ENCODE assay signal across 25 cellular contexts in genomic region chr19:38743394-38744297, GRCh38. TPM values are rescaled to one million over a fixed set of nuclear protein-coding genes. Genes with fewer than 3 reads are reported as not detected.
DNase-seq lines count a peak whose midpoint lies in the region; ATAC-seq, FAIRE-seq and TF ChIP-seq lines count a peak whose summit lies in the region.
"Had no signal": no experiment of that assay in that cellular context is flagged by ENCODE, and none has a peak within 500 bp of the region (broad histone marks: within the 10 kb centered on the region; RNA-seq: fewer than 3 reads in every experiment).

No MANE protein-coding gene starts in this region.

- POLR2A ChIA-PET in A549 (lab: Yijun Ruan, JAX) (interaction anchor here (1.4 kb wide), 1 partner anchor 88 kb away, joined by 3 read pairs; the partner anchor contains the start of gene ECH1), HepG2 (lab: Yijun Ruan, JAX) (interaction anchor here (0.7 to 1.0 kb wide), 2 partner anchors 78 to 187 kb away, joined by 3 read pairs; partner anchors contain the start of genes MRPS12 and SARS2)

- H3K79me2 ChIP-seq in HepG2 (ENCODE audit: insufficient read depth, low read length) = no peaks in the 10 kb centered on the region
- H3K79me2 ChIP-seq: parathyroid adenoma had no signal

- H3K4me1 ChIP-seq in A549 (peaks cover 4% of the 10 kb centered on the region; the same call in 1 of the 3 replicates), NT2/D1 (ENCODE audit: insufficient read depth, insufficient read length) (no peaks in the 10 kb centered on the region), HepG2 (ENCODE audit: insufficient read depth, low read length) (peaks cover 31% of the 10 kb centered on the region)
- H3K4me1 ChIP-seq: left lung, parathyroid adenoma, SJSA1 had no signal

- no TSS peak for BruUV-seq in HepG2 (replicated peaks; lab: Mats Ljungman, UMichigan)

- TF ChIP-seq RAD21 in A549 (conservative IDR thresholded peaks at IDR 0.05 in 1 of 2, IDR thresholded peaks at IDR 0.05 in 1 of 2) = no peak
- TF ChIP-seq RAD21 in HepG2 (CRISPR knock-in tag; IDR thresholded peaks at IDR 0.05) = no peak

- peaks cover 6% of the 10 kb centered on the region for H3K27me3 ChIP-seq in NT2/D1 (ENCODE audit: insufficient read depth, insufficient read length)
- no peaks in the 10 kb centered on the region for H3K27me3 ChIP-seq in HepG2 (ENCODE audit: control insufficient read depth in 1 of 2, insufficient read depth in 2 of 2, low read length in 2 of 2)
- H3K27me3 ChIP-seq: cardiac muscle cell, left lung, SJSA1 had no signal

- H2AFZ ChIP-seq in HepG2 (ENCODE audit: low read length) = no peak overlapping the region
- H2AFZ ChIP-seq: parathyroid adenoma had no signal

- TF ChIP-seq POLR2A in A549 (IDR thresholded peaks at IDR 0.05; ENCODE audit: low read length) = no peak; the same call in 1 of the 2 replicates
- no peak for TF ChIP-seq POLR2A in HepG2 (IDR thresholded peaks at IDR 0.05; ENCODE audit: insufficient read depth in 1 of 2, low read depth in 2 of 2, low read length in 2 of 2)

- H3K9ac ChIP-seq in NT2/D1 (ENCODE audit: insufficient read length, low read depth) (peak overlapping the region; percentile 32), HepG2 (ENCODE audit: insufficient read depth, low read depth, low read length) (peak overlapping the region; percentile 39; the same call in 1 of the 2 replicates)
- H3K9ac ChIP-seq: parathyroid adenoma had no signal

- WGBS in A549 (ENCODE audit: missing lambda C conversion rate) = 91% methylated on average over 18 of the region's 20 CpGs
- 68% methylated on average over 11 of the region's 20 CpGs for WGBS in HepG2 (ENCODE audit: low lambda C conversion rate)

- in situ Hi-C loops in HepG2 (cut with HindIII; ENCODE audit: extremely low pct_ligation_motif_present, low pct_unique_long_range_greater_than_20kb) = loop anchor here (5.0 to 25.0 kb wide), 2 partner anchors 89 to 169 kb away; partner anchors contain the start of genes CCER2 and ECH1

- CTCF ChIA-PET in A549 (lab: Yijun Ruan, JAX) = interaction anchor here (0.6 to 2.1 kb wide), 13 partner anchors 10 to 229 kb away, joined by 3 to 9 read pairs (median 3); partner anchors contain the start of genes ECH1, MRPS12 and SARS2
- CTCF ChIA-PET in HepG2 (lab: Yijun Ruan, JAX; ENCODE audit: low intra/inter-chr PET ratio, low total read pairs) = no interaction called here

- H3K9me3 ChIP-seq in A549 = no peaks in the 10 kb centered on the region
- no peaks in the 10 kb centered on the region for H3K9me3 ChIP-seq in NT2/D1 (ENCODE audit: insufficient read depth, low read length)
- H3K9me3 ChIP-seq in HepG2 (ENCODE audit: low read length) = no peaks in the 10 kb centered on the region
- H3K9me3 ChIP-seq: left lung, SJSA1 had no signal

- H4K20me1 ChIP-seq in HepG2 (ENCODE audit: insufficient read depth, low read length) = no peaks in the 10 kb centered on the region

- intact Hi-C loops in HepG2 (cut with micrococcal nuclease; ENCODE audit: unreplicated experiment) = no loop called here

- ATAC-seq in A549 (peak; percentile 1 to 14; a peak in 2 of 6 replicates), HepG2 (no peak; the same call in 1 of the 3 replicates)
- ATAC-seq: activated T-cell treated with anti-CD3 and anti-CD28 coated beads, Interleukin-2, amount 50 U/mL, for 72 hours; left lung; natural killer cell treated with Interleukin-12 subunit alpha and Interleukin-12 subunit beta and Interleukin-15 and Interleukin-18, amount 100 ng/mL, for 72 hours; T-helper 17 cell had no signal

- TF ChIP-seq CTCF in A549 (IDR thresholded peaks at IDR 0.05) (no peak), HepG2 (CRISPR knock-in tag; IDR thresholded peaks at IDR 0.05) (no peak)

- DNase-seq in A549 (ENCODE audit: low read depth in 1 of 2, low spot score in 1 of 2) (no peak), NT2/D1 (ENCODE audit: low read depth, low spot score) (no peak), HepG2 (ENCODE audit: low spot score) (no peak), inferior parietal cortex (ENCODE audit: extremely low spot score) (no peak), RCC 7860 (ENCODE audit: low spot score) (no peak), putamen (ENCODE audit: low spot score) (no peak)
- DNase-seq: activated CD4-positive, alpha-beta T cell treated with anti-CD3 and anti-CD28 coated beads, Interleukin-2, amount 10 ng/mL, durations not matched to agents 24 days and 14 days; activated naive CD4-positive, alpha-beta T cell treated with anti-CD3 and anti-CD28 coated beads, Interleukin-2, amount 10 ng/mL, durations not matched to agents 7 days and 5 days; activated T-cell treated with anti-CD3 and anti-CD28 coated beads, Interleukin-2, amount 50 U/mL, for 72 hours; amygdala; C1 segment of cervical spinal cord; left lung; NCI-H1436; NCI-H510A; stimulated activated CD4-positive, alpha-beta T cell treated with anti-CD3 and anti-CD28 coated beads, Interleukin-1b, Interleukin-23, amount 100 ng/mL, for 48 hours; T-helper 17 cell had no signal

- H3K27ac ChIP-seq in A549 = peak overlapping the region in 1 of 2 experiments; percentile 45; a peak in 3 of 6 replicates
- no peak overlapping the region for H3K27ac ChIP-seq in HepG2 (ENCODE audit: extremely low read length, insufficient read depth, low read length)
- H3K27ac ChIP-seq: cardiac muscle cell, HL-60, left lung, parathyroid adenoma, SJSA1 had no signal

- H3K4me2 ChIP-seq in A549 (no peak overlapping the region), HepG2 (ENCODE audit: low read depth, low read length) (peak overlapping the region; percentile 15; the same call in 1 of the 2 replicates)

- no peak for TF ChIP-seq EP300 in A549 (IDR thresholded peaks at IDR 0.05)
- no peak for TF ChIP-seq EP300 in HepG2 (IDR thresholded peaks at IDR 0.05; ENCODE audit: low read depth in 2 of 2, low read length in 2 of 2)
- no peak for TF ChIP-seq EP300 in HepG2 (CRISPR knock-in tag; IDR thresholded peaks at IDR 0.05; ENCODE audit: borderline replicate concordance)

- H3K4me3 ChIP-seq in A549 = no peak overlapping the region
- no peak overlapping the region for H3K4me3 ChIP-seq in NT2/D1 (ENCODE audit: insufficient read length, low read depth)
- no peak overlapping the region; a peak in 1 of 6 replicates for H3K4me3 ChIP-seq in HepG2 (replicated peaks in 1 of 3; ENCODE audit: insufficient read depth in 1 of 3, low read depth in 2 of 3, low read length in 3 of 3)
- H3K4me3 ChIP-seq: cardiac muscle cell, left lung, SJSA1 had no signal

- FAIRE-seq in A549 (lab: Jason Lieb, UNC) (no peak), HepG2 (lab: Jason Lieb, UNC) (no peak), RCC 7860 (lab: Jason Lieb, UNC) (no peak)
- FAIRE-seq: H54 had no signal

- no peaks in the 10 kb centered on the region for H3K36me3 ChIP-seq in NT2/D1 (ENCODE audit: insufficient read depth, insufficient read length, low read length)
- H3K36me3 ChIP-seq in HepG2 (replicated peaks in 1 of 2; ENCODE audit: control insufficient read depth in 1 of 2, insufficient read depth in 2 of 2, low read length in 2 of 2) = no peaks in the 10 kb centered on the region
- H3K36me3 ChIP-seq: cardiac muscle cell, left lung, SJSA1 had no signal

RNA-seq across cellular contexts. Expression of gene CAPN12, which starts 0.6 kb away (rescaled TPM):
- polyA plus RNA-seq in A549 (2011; rRNA removed) = 10.0 and 12.3 TPM in 2 replicates
- polyA plus RNA-seq in A549 (2012; cell fraction: cytosol; rRNA removed) = 10.0 and 10.2 TPM in 2 replicates
- 33.2 and 34.8 TPM in 2 replicates for polyA plus RNA-seq in A549 (2012; cell fraction: nucleus; rRNA removed)
- 8.6 to 11.7 TPM (median 11.0 TPM) in 3 replicates for polyA plus RNA-seq in A549 (2017; fragmentation: RNase III; extraction: RNeasy Plus Mini Kit Qiagen cat#74134 plus additional on column Dnase treatment)
- polyA minus RNA-seq in A549 (2011; rRNA and poly(A)+ RNA removed) = 3.2 and 7.1 TPM in 2 replicates
- 0.62 and 1.6 TPM in 2 replicates for total RNA-seq in HepG2 (2016; rRNA removed; fragmentation: Illumina TruSeq; extraction: Trizol)
- total RNA-seq in HepG2 (2016; cell fraction: cytosol; rRNA removed; fragmentation: Illumina TruSeq; extraction: Trizol; ENCODE audit: low read depth) = 1.0 and 1.2 TPM in 2 replicates
- 0.30 and 1.3 TPM in 2 replicates for total RNA-seq in HepG2 (2016; cell fraction: insoluble cytoplasmic fraction; rRNA removed; fragmentation: Illumina TruSeq; extraction: Trizol)
- 0.49 and 0.59 TPM in 2 replicates for total RNA-seq in HepG2 (2016; cell fraction: membrane; rRNA removed; fragmentation: Illumina TruSeq; extraction: Trizol)
- total RNA-seq in HepG2 (2016; cell fraction: nucleus; rRNA removed; fragmentation: Illumina TruSeq; extraction: Trizol) = 2.3 and 2.9 TPM in 2 replicates
- 13.6 and 20.4 TPM in 2 replicates for polyA plus RNA-seq in HepG2 (2011; rRNA removed)
- polyA plus RNA-seq in HepG2 (2011; cell fraction: cytosol; rRNA removed) = 3.4 and 3.8 TPM in 2 replicates
- polyA plus RNA-seq in HepG2 (2011; cell fraction: nucleus; rRNA removed) = 230 and 249 TPM in 2 replicates
- 8.4 and 11.4 TPM in 2 replicates for polyA plus RNA-seq in HepG2 (2012)
- polyA plus RNA-seq in HepG2 (2016; cell fraction: cytosol; fragmentation: Illumina TruSeq; extraction: Trizol; ENCODE audit: low read depth) = 0.35 and 0.73 TPM in 2 replicates
- polyA plus RNA-seq in HepG2 (2016; cell fraction: insoluble cytoplasmic fraction; fragmentation: Illumina TruSeq; extraction: Trizol; ENCODE audit: low read depth) = 0.66 and 0.96 TPM in 2 replicates
- polyA plus RNA-seq in HepG2 (2016; cell fraction: membrane; fragmentation: Illumina TruSeq; extraction: Trizol; ENCODE audit: low read depth) = 0.66 and 0.81 TPM in 2 replicates
- 16.2 and 18.9 TPM in 2 replicates for polyA plus RNA-seq in HepG2 (2016; cell fraction: nucleus; fragmentation: Illumina TruSeq; extraction: Trizol; ENCODE audit: insufficient read depth, low read depth)
- polyA minus RNA-seq in HepG2 (2011; rRNA and poly(A)+ RNA removed; ENCODE audit: low replicate concordance) = 4.4 TPM in 1 of 2 replicates, not detected in the other
- 0.69 and 2.0 TPM in 2 replicates for polyA minus RNA-seq in HepG2 (2011; cell fraction: cytosol; rRNA and poly(A)+ RNA removed)
- 10.0 and 11.6 TPM in 2 replicates for polyA minus RNA-seq in HepG2 (2011; cell fraction: nucleus; rRNA and poly(A)+ RNA removed)
- total RNA-seq: Daoy, SJSA1 had no signal

RNA-seq across cellular contexts. Expression of gene LGALS7, which starts 29.7 kb away (rescaled TPM):
- polyA plus RNA-seq in A549 (2011; rRNA removed) (not detected in 2 replicates), A549 (2017; fragmentation: RNase III; extraction: RNeasy Plus Mini Kit Qiagen cat#74134 plus additional on column Dnase treatment) (not detected in 3 replicates), HepG2 (2011; rRNA removed) (0.73 and 0.85 TPM in 2 replicates)
- 0.19 TPM in 1 of 2 replicates, not detected in the other for polyA plus RNA-seq in A549 (2012; cell fraction: cytosol; rRNA removed)
- not detected in 2 replicates for polyA plus RNA-seq in A549 (2012; cell fraction: nucleus; rRNA removed)
- polyA minus RNA-seq in A549 (2011; rRNA and poly(A)+ RNA removed) = not detected in 2 replicates
- not detected in 2 replicates for total RNA-seq in HepG2 (2016; rRNA removed; fragmentation: Illumina TruSeq; extraction: Trizol)
- not detected in 2 replicates for total RNA-seq in HepG2 (2016; cell fraction: cytosol; rRNA removed; fragmentation: Illumina TruSeq; extraction: Trizol; ENCODE audit: low read depth)
- not detected in 2 replicates for total RNA-seq in HepG2 (2016; cell fraction: insoluble cytoplasmic fraction; rRNA removed; fragmentation: Illumina TruSeq; extraction: Trizol)
- 0.93 TPM in 1 of 2 replicates, not detected in the other for total RNA-seq in HepG2 (2016; cell fraction: membrane; rRNA removed; fragmentation: Illumina TruSeq; extraction: Trizol)
- total RNA-seq in HepG2 (2016; cell fraction: nucleus; rRNA removed; fragmentation: Illumina TruSeq; extraction: Trizol) = not detected in 2 replicates
- polyA plus RNA-seq in HepG2 (2011; cell fraction: cytosol; rRNA removed) = 1.6 and 1.9 TPM in 2 replicates
- polyA plus RNA-seq in HepG2 (2011; cell fraction: nucleus; rRNA removed) = 1.7 and 2.4 TPM in 2 replicates
- 0.35 TPM in 1 of 2 replicates, not detected in the other for polyA plus RNA-seq in HepG2 (2012)
- polyA plus RNA-seq in HepG2 (2016; cell fraction: cytosol; fragmentation: Illumina TruSeq; extraction: Trizol; ENCODE audit: low read depth) = not detected in 2 replicates
- not detected in 2 replicates for polyA plus RNA-seq in HepG2 (2016; cell fraction: insoluble cytoplasmic fraction; fragmentation: Illumina TruSeq; extraction: Trizol; ENCODE audit: low read depth)
- polyA plus RNA-seq in HepG2 (2016; cell fraction: membrane; fragmentation: Illumina TruSeq; extraction: Trizol; ENCODE audit: low read depth) = 0.63 TPM in 1 of 2 replicates, not detected in the other
- polyA plus RNA-seq in HepG2 (2016; cell fraction: nucleus; fragmentation: Illumina TruSeq; extraction: Trizol; ENCODE audit: insufficient read depth, low read depth) = not detected in 2 replicates
- 0.58 TPM in 1 of 2 replicates, not detected in the other for polyA minus RNA-seq in HepG2 (2011; rRNA and poly(A)+ RNA removed; ENCODE audit: low replicate concordance)
- polyA minus RNA-seq in HepG2 (2011; cell fraction: cytosol; rRNA and poly(A)+ RNA removed) = not detected in 2 replicates
- polyA minus RNA-seq in HepG2 (2011; cell fraction: nucleus; rRNA and poly(A)+ RNA removed) = 0.99 TPM in 1 of 2 replicates, not detected in the other
- total RNA-seq: activated CD4-positive, alpha-beta T cell treated with anti-CD3 and anti-CD28 coated beads, Interleukin-2, amount 10 ng/mL, durations not matched to agents 24 days and 14 days; activated T-cell treated with anti-CD3 and anti-CD28 coated beads, Interleukin-2, amount 50 U/mL, for 72 hours; cardiac muscle cell; Daoy; M059J; natural killer cell treated with Interleukin-12 subunit alpha and Interleukin-12 subunit beta and Interleukin-15 and Interleukin-18, amount 100 ng/mL, for 72 hours; SJSA1; T-helper 17 cell; ureter had no signal
- polyA plus RNA-seq: cardiac muscle cell had no signal

RNA-seq across cellular contexts. Expression of gene LGALS7B, which starts 45.4 kb away (rescaled TPM):
- polyA plus RNA-seq in A549 (2011; rRNA removed) (0.27 TPM in 1 of 2 replicates, not detected in the other), A549 (2017; fragmentation: RNase III; extraction: RNeasy Plus Mini Kit Qiagen cat#74134 plus additional on column Dnase treatment) (not detected in 3 replicates), HepG2 (2011; rRNA removed) (2.1 and 4.0 TPM in 2 replicates)
- polyA plus RNA-seq in A549 (2012; cell fraction: cytosol; rRNA removed) = 0.25 and 0.38 TPM in 2 replicates
- polyA plus RNA-seq in A549 (2012; cell fraction: nucleus; rRNA removed) = 0.29 TPM in 1 of 2 replicates, not detected in the other
- not detected in 2 replicates for polyA minus RNA-seq in A549 (2011; rRNA and poly(A)+ RNA removed)
- 0.73 and 1.7 TPM in 2 replicates for total RNA-seq in HepG2 (2016; rRNA removed; fragmentation: Illumina TruSeq; extraction: Trizol)
- not detected in 2 replicates for total RNA-seq in HepG2 (2016; cell fraction: cytosol; rRNA removed; fragmentation: Illumina TruSeq; extraction: Trizol; ENCODE audit: low read depth)
- 0.80 and 2.9 TPM in 2 replicates for total RNA-seq in HepG2 (2016; cell fraction: insoluble cytoplasmic fraction; rRNA removed; fragmentation: Illumina TruSeq; extraction: Trizol)
- 0.77 TPM in 1 of 2 replicates, not detected in the other for total RNA-seq in HepG2 (2016; cell fraction: membrane; rRNA removed; fragmentation: Illumina TruSeq; extraction: Trizol)
- not detected in 2 replicates for total RNA-seq in HepG2 (2016; cell fraction: nucleus; rRNA removed; fragmentation: Illumina TruSeq; extraction: Trizol)
- 4.6 and 7.7 TPM in 2 replicates for polyA plus RNA-seq in HepG2 (2011; cell fraction: cytosol; rRNA removed)
- polyA plus RNA-seq in HepG2 (2011; cell fraction: nucleus; rRNA removed) = 2.3 and 3.2 TPM in 2 replicates
- 1.6 and 3.8 TPM in 2 replicates for polyA plus RNA-seq in HepG2 (2012)
- 0.27 and 0.35 TPM in 2 replicates for polyA plus RNA-seq in HepG2 (2016; cell fraction: cytosol; fragmentation: Illumina TruSeq; extraction: Trizol; ENCODE audit: low read depth)
- polyA plus RNA-seq in HepG2 (2016; cell fraction: insoluble cytoplasmic fraction; fragmentation: Illumina TruSeq; extraction: Trizol; ENCODE audit: low read depth) = 1.1 and 1.9 TPM in 2 replicates
- polyA plus RNA-seq in HepG2 (2016; cell fraction: membrane; fragmentation: Illumina TruSeq; extraction: Trizol; ENCODE audit: low read depth) = 0.50 TPM in 1 of 2 replicates, not detected in the other
- 2.2 TPM in 1 of 2 replicates, not detected in the other for polyA plus RNA-seq in HepG2 (2016; cell fraction: nucleus; fragmentation: Illumina TruSeq; extraction: Trizol; ENCODE audit: insufficient read depth, low read depth)
- 0.37 TPM in 1 of 2 replicates, not detected in the other for polyA minus RNA-seq in HepG2 (2011; rRNA and poly(A)+ RNA removed; ENCODE audit: low replicate concordance)
- polyA minus RNA-seq in HepG2 (2011; cell fraction: cytosol; rRNA and poly(A)+ RNA removed) = 2.1 TPM in 1 of 2 replicates, not detected in the other
- polyA minus RNA-seq in HepG2 (2011; cell fraction: nucleus; rRNA and poly(A)+ RNA removed) = not detected in 2 replicates
- total RNA-seq: activated CD4-positive, alpha-beta T cell treated with anti-CD3 and anti-CD28 coated beads, Interleukin-2, amount 10 ng/mL, durations not matched to agents 24 days and 14 days; activated T-cell treated with anti-CD3 and anti-CD28 coated beads, Interleukin-2, amount 50 U/mL, for 72 hours; cardiac muscle cell; Daoy; left lung; M059J; natural killer cell treated with Interleukin-12 subunit alpha and Interleukin-12 subunit beta and Interleukin-15 and Interleukin-18, amount 100 ng/mL, for 72 hours; SJSA1; T-helper 17 cell; ureter had no signal
- polyA plus RNA-seq: cardiac muscle cell had no signal

Comparison
In these comparisons a context has a peak if more than half of its experiments do, and no peak if none do; other contexts are left out.
1. Of the 38 proteins assayed by ChIP-seq in both HepG2 and A549: peak only in HepG2: none; only in A549: POLR2AphosphoS2; in both: none; in neither: 37.